Comparison of ENCODE assay signal across 8 cellular contexts in the genomic region with DNA sequence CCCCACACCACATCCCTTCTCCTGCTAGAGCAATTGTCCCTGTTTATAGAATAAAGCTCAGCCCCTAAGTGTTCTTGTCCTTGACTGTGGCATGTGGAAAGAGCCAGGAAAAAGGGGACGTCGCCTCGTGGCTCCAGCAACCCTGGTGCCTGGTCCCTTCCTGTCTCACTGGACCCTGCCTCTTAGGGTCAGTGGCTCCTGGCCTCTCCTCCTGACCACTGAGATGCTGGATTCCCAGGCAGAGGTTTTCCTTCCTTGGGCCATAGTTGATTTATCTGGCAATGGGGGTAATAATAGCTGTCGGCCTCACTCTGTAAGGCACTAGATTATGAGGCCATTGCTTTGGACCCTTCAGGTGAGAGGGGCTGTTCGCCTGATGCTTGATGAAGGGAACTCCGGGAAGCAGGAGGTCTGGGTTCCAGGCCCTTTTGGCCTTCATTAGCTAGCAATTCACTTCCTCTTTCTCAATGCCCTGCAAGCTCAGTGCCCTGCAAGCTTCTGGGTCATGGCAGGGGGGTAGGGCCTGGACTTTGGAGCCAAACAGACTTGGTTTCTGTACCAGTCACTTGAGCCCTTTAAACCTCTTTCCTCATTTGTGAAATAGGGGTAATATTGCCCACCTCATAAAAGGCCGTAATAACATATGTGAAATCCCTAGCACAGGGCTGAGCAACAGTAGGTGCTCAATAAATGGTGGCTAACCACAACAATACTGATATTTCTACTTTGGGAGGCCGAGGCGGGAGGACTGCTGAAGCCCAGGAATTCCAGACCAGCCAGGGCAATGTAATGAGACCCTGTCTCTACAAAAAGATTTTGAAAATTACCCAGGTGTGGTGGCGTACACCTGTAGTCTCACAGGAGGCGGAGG. TPM values are rescaled to one million over a fixed set of nuclear protein-coding genes. Genes with fewer than 3 reads are reported as not detected.
DNase-seq lines count a peak whose midpoint lies in the region; ATAC-seq, FAIRE-seq and TF ChIP-seq lines count a peak whose summit lies in the region.

No MANE protein-coding gene starts in this region.

- H3K4me3 Mint-ChIP-seq in T-helper 1 cell treated with Interleukin-12 subunit alpha and Interleukin-12 subunit beta and Interleukin-4 antibody, amounts not matched to agents 30 μg/mL and 1 μg/mL, for 36 hours = peak overlapping the region; percentile 85
- H3K4me3 Mint-ChIP-seq in WTC11 = peak overlapping the region; percentile 83

- DNase-seq in T-helper 1 cell (no peak), WTC11 (ENCODE audit: low spot score) (no peak), GM19239 (ENCODE audit: insufficient read length, low spot score) (no peak)

- POLR2A ChIA-PET in WTC11 (lab: Charles Lee) = interaction anchor here (0.6 to 1.5 kb wide), 3 partner anchors 32 to 128 kb away, joined by 4 to 5 read pairs (median 5); a partner anchor contains a TSS

- H3K36me3 ChIP-seq in iPS-18a (ENCODE audit: control insufficient read depth, low read depth, low read length) (no peaks in the 10 kb centered on the region), subcutaneous abdominal adipose tissue (ENCODE audit: control insufficient read depth in 5 of 5, insufficient read depth in 5 of 5, low read length in 5 of 5) (peaks cover 0 to 9% (median 0%) of the 10 kb centered on the region in 5 donors)

- peak overlapping the region; percentile 71 for H3K27ac Mint-ChIP-seq in T-helper 1 cell treated with Interleukin-12 subunit alpha and Interleukin-12 subunit beta and Interleukin-4 antibody, amounts not matched to agents 30 μg/mL and 1 μg/mL, for 36 hours
- no peak overlapping the region for H3K27ac Mint-ChIP-seq in WTC11

- H3K9me3 ChIP-seq in iPS-18a (ENCODE audit: control insufficient read depth, low read depth, low read length) (no peaks in the 10 kb centered on the region), subcutaneous abdominal adipose tissue (ENCODE audit: control insufficient read depth in 5 of 5, low read length in 5 of 5) (no peaks in the 10 kb centered on the region)

- H3K27me3 ChIP-seq in iPS-18a (ENCODE audit: control insufficient read depth, insufficient read depth, low read length) (no peaks in the 10 kb centered on the region), subcutaneous abdominal adipose tissue (ENCODE audit: control insufficient read depth in 5 of 5, insufficient read depth in 4 of 5, low read length in 5 of 5) (no peaks in the 10 kb centered on the region)

- H3K4me1 Mint-ChIP-seq in T-helper 1 cell treated with Interleukin-12 subunit alpha and Interleukin-12 subunit beta and Interleukin-4 antibody, amounts not matched to agents 30 μg/mL and 1 μg/mL, for 36 hours (ENCODE audit: low read depth) = peaks cover 11% of the 10 kb centered on the region
- H3K4me1 Mint-ChIP-seq in WTC11 = peaks cover 8% of the 10 kb centered on the region

- no peaks in the 10 kb centered on the region for H3K4me1 ChIP-seq in iPS-18a (ENCODE audit: control insufficient read depth, low read depth, low read length)
- peaks cover 2 to 18% (median 17%) of the 10 kb centered on the region in 5 donors for H3K4me1 ChIP-seq in subcutaneous abdominal adipose tissue (ENCODE audit: control insufficient read depth in 5 of 5, insufficient read depth in 5 of 5, low read length in 5 of 5)

- H3K27me3 Mint-ChIP-seq in T-helper 1 cell treated with Interleukin-12 subunit alpha and Interleukin-12 subunit beta and Interleukin-4 antibody, amounts not matched to agents 30 μg/mL and 1 μg/mL, for 36 hours (ENCODE audit: low read depth) = peaks cover 2% of the 10 kb centered on the region
- peaks cover 3% of the 10 kb centered on the region; the same call in 1 of the 2 replicates for H3K27me3 Mint-ChIP-seq in WTC11 (ENCODE audit: low read depth)

- no peak for TF ChIP-seq CTCF in WTC11 (IDR thresholded peaks at IDR 0.05)

- H3K27ac ChIP-seq in iPS-18a (ENCODE audit: low read length) = no peak overlapping the region
- H3K27ac ChIP-seq in subcutaneous abdominal adipose tissue (ENCODE audit: low read depth, low read length) = peak overlapping the region; percentile 30

- H3K4me3 ChIP-seq in iPS-18a (ENCODE audit: low read length) (peak overlapping the region; percentile 82), subcutaneous abdominal adipose tissue (ENCODE audit: low read depth in 1 of 5, low read length in 5 of 5) (peak overlapping the region; percentile 88 to 97 (median 91))

- H3K9me3 Mint-ChIP-seq in T-helper 1 cell treated with Interleukin-12 subunit alpha and Interleukin-12 subunit beta and Interleukin-4 antibody, amounts not matched to agents 30 μg/mL and 1 μg/mL, for 36 hours = no peaks in the 10 kb centered on the region
- no peaks in the 10 kb centered on the region for H3K9me3 Mint-ChIP-seq in WTC11

- ATAC-seq in WTC11 = no peak
- no peak for ATAC-seq in HG03196 (IDR thresholded peaks at IDR 0.05; ENCODE audit: unreplicated experiment)
- ATAC-seq in HG03280 (IDR thresholded peaks at IDR 0.05; ENCODE audit: unreplicated experiment) = no peak

- no peaks in the 10 kb centered on the region for H3K36me3 Mint-ChIP-seq in T-helper 1 cell treated with Interleukin-12 subunit alpha and Interleukin-12 subunit beta and Interleukin-4 antibody, amounts not matched to agents 30 μg/mL and 1 μg/mL, for 36 hours (ENCODE audit: low read depth)
- no peaks in the 10 kb centered on the region for H3K36me3 Mint-ChIP-seq in WTC11

- CTCF ChIA-PET in WTC11 (lab: Charles Lee) = interaction anchor here (2.0 kb wide), 1 partner anchor 46 kb away, joined by 8 read pairs; no protein-coding TSS in a partner anchor

- H3K9ac ChIP-seq in iPS-18a (ENCODE audit: low read length) = peak overlapping the region; percentile 68
- peak overlapping the region in 3 of 5 donors; percentile 72 to 88 (median 79) for H3K9ac ChIP-seq in subcutaneous abdominal adipose tissue (ENCODE audit: low read length in 5 of 5)

- FAIRE-seq in GM19239 (lab: Jason Lieb, UNC) = no peak

TF ChIP-seq in WTC11, 78 proteins besides CTCF, POLR2A, EP300 and RAD21:
- TF ChIP-seq, protein P1, sequence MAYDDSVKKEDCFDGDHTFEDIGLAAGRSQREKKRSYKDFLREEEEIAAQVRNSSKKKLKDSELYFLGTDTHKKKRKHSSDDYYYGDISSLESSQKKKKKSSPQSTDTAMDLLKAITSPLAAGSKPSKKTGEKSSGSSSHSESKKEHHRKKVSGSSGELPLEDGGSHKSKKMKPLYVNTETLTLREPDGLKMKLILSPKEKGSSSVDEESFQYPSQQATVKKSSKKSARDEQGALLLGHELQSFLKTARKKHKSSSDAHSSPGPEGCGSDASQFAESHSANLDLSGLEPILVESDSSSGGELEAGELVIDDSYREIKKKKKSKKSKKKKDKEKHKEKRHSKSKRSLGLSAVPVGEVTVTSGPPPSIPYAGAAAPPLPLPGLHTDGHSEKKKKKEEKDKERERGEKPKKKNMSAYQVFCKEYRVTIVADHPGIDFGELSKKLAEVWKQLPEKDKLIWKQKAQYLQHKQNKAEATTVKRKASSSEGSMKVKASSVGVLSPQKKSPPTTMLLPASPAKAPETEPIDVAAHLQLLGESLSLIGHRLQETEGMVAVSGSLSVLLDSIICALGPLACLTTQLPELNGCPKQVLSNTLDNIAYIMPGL (CRISPR knock-in tag; IDR thresholded peaks at IDR 0.05) = no peak
- TF ChIP-seq GABPB1 (CRISPR knock-in tag; IDR thresholded peaks at IDR 0.05) (0 out of 2 replicates have a peak, but pooled peaks have one; percentile 12), ELF4 (CRISPR knock-in tag; IDR thresholded peaks at IDR 0.05; ENCODE audit: low read depth) (no peak)
TF ChIP-seq in WTC11: peak in this region for 1.

RNA-seq across cellular contexts. Expression of a gene that starts 1.1 kb away (rescaled TPM):
- 29.5 to 31.9 TPM (median 29.8 TPM) in 3 replicates for total RNA-seq in WTC11 (2021)

RNA-seq across cellular contexts. Expression of a gene that starts 38.0 kb away (rescaled TPM):
- total RNA-seq in WTC11 (2021) = 20.3 to 23.3 TPM (median 21.2 TPM) in 3 replicates
